In the genomic region with DNA sequence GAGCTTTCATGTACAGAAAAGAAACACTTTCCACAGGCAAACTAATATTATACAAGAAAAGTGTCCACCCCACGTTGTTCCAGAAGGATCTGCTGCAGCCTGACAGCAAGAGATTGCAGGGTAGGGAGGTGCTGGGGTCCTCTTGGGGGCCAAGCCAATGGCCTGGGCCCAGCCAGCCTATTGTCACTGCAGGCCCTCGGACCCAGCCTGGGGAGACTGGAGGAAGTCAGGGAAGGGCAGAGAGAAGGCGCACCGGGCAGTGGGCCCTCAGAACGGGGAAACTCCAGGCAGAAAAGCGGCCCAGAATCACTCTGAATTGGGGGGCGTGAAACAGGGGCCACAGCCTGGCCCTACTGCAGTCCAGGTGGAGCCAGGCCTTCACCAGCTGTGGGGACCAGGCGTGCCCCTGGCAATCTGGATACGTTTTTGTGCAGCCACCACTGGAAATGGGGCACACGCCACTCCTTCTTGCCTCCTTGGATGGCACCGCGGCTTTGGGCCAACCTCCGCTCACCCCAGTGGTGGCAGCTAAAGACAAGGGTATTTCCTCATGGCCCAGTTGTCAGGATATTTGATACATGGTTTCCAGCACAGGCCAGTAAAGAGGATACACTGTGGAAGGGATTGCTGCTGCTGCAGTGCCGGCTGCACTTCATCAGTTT, we compare ENCODE assay signal across 12 cellular contexts.
"Had no signal": no experiment of that assay in that cellular context is flagged by ENCODE, and none has a peak within 500 bp of the region (broad histone marks: within the 10 kb centered on the region; RNA-seq: fewer than 3 reads in every experiment).

No MANE protein-coding gene starts in this region.

- ATAC-seq: activated CD4-positive, CD25-positive, alpha-beta regulatory T cell treated with anti-CD3 and anti-CD28 coated beads, Interleukin-2, amount 50 U/mL, for 24 hours; esophagus mucosa; right lobe of liver; stimulated activated memory B cell treated with anti-CD40 and anti-IgM and Interleukin-4, amounts not matched to agents 10 μg/mL and 1 μg/mL and 100 μg/mL, for 72 hours had no signal

- H3K27me3 ChIP-seq: right lobe of liver, spleen, upper lobe of left lung had no signal

- H3K27ac Mint-ChIP-seq: activated CD4-positive, alpha-beta memory T cell treated with anti-CD3 and anti-CD28 coated beads, Interleukin-2, amount 10 ng/mL, durations not matched to agents 7 days and 5 days; activated naive CD8-positive, alpha-beta T cell treated with anti-CD3 and anti-CD28 coated beads for 36 hours; activated T-helper 2 cell treated with anti-CD3 and anti-CD28 coated beads, Interferon-gamma antibody, Interleukin-2, Interleukin-4, amounts not matched to agents 10 μg/mL and 5 μg/mL and 100 μg/mL, durations not matched to agents 14 hours and 24 hours and 36 hours; mesothelial cell of epicardium; stimulated activated memory B cell treated with anti-CD40 and anti-IgM and Interleukin-4, amounts not matched to agents 10 μg/mL and 1 μg/mL and 100 μg/mL, for 72 hours had no signal

- DNase-seq: activated CD4-positive, alpha-beta memory T cell treated with anti-CD3 and anti-CD28 coated beads, Interleukin-2, amount 10 ng/mL, durations not matched to agents 7 days and 5 days; activated naive CD8-positive, alpha-beta T cell treated with anti-CD3 and anti-CD28 coated beads for 36 hours; spleen; stimulated activated CD4-positive, alpha-beta T cell treated with anti-CD3 and anti-CD28 coated beads, Interleukin-1b, Interleukin-23, amount 100 ng/mL, for 48 hours; upper lobe of left lung had no signal

- H3K36me3 ChIP-seq: prostate gland, right lobe of liver had no signal

- H3K27ac ChIP-seq: prostate gland, right lobe of liver, spleen, upper lobe of left lung had no signal

- H3K4me3 ChIP-seq: prostate gland, right lobe of liver, spleen, upper lobe of left lung had no signal

- H3K9me3 ChIP-seq: prostate gland, right lobe of liver, spleen, upper lobe of left lung had no signal

- H3K4me1 Mint-ChIP-seq: activated naive CD8-positive, alpha-beta T cell treated with anti-CD3 and anti-CD28 coated beads for 36 hours had no signal

- H3K4me3 Mint-ChIP-seq: activated CD4-positive, alpha-beta memory T cell treated with anti-CD3 and anti-CD28 coated beads, Interleukin-2, amount 10 ng/mL, durations not matched to agents 7 days and 5 days; activated naive CD8-positive, alpha-beta T cell treated with anti-CD3 and anti-CD28 coated beads for 36 hours; mesothelial cell of epicardium; stimulated activated memory B cell treated with anti-CD40 and anti-IgM and Interleukin-4, amounts not matched to agents 10 μg/mL and 1 μg/mL and 100 μg/mL, for 72 hours had no signal

- H3K9me3 Mint-ChIP-seq: activated CD4-positive, alpha-beta memory T cell treated with anti-CD3 and anti-CD28 coated beads, Interleukin-2, amount 10 ng/mL, durations not matched to agents 7 days and 5 days; activated naive CD8-positive, alpha-beta T cell treated with anti-CD3 and anti-CD28 coated beads for 36 hours; activated T-helper 2 cell treated with anti-CD3 and anti-CD28 coated beads, Interferon-gamma antibody, Interleukin-2, Interleukin-4, amounts not matched to agents 10 μg/mL and 5 μg/mL and 100 μg/mL, durations not matched to agents 14 hours and 24 hours and 36 hours; mesothelial cell of epicardium; stimulated activated memory B cell treated with anti-CD40 and anti-IgM and Interleukin-4, amounts not matched to agents 10 μg/mL and 1 μg/mL and 100 μg/mL, for 72 hours had no signal

- H3K27me3 Mint-ChIP-seq: activated CD4-positive, alpha-beta memory T cell treated with anti-CD3 and anti-CD28 coated beads, Interleukin-2, amount 10 ng/mL, durations not matched to agents 7 days and 5 days; activated naive CD8-positive, alpha-beta T cell treated with anti-CD3 and anti-CD28 coated beads for 36 hours; stimulated activated memory B cell treated with anti-CD40 and anti-IgM and Interleukin-4, amounts not matched to agents 10 μg/mL and 1 μg/mL and 100 μg/mL, for 72 hours had no signal
